Comparison of ENCODE assay signal across 1 cellular context in genomic region chr12:6341439-6342139, GRCh38.
A peak's percentile ranks its signal among the peaks of the same experiment; 100 is the strongest.
TF ChIP-seq lines count a peak whose summit lies in the region.

TNFRSF1A (minus strand) TSS chr12:6342076; CDS start chr12:6341814, 262 bp downstream.

TF ChIP-seq in HEK293, 187 proteins besides CTCF, POLR2A, EP300 and RAD21 (continued from another document and continues in another):
- peak; percentile 42; the same call in 1 of the 2 replicates for TF ChIP-seq ZBTB10 (tag by site-specific recombination; IDR thresholded peaks at IDR 0.05)
- no peak for TF ChIP-seq ZNF169 (tag by site-specific recombination; IDR thresholded peaks at IDR 0.05)
- TF ChIP-seq ZFP37 (tag by site-specific recombination; IDR thresholded peaks at IDR 0.05), result no peak
- TF ChIP-seq ZNF692 (tag by site-specific recombination; IDR thresholded peaks at IDR 0.05), result peak; percentile 26; the same call in 1 of the 2 replicates
- TF ChIP-seq ZNF362 (tag by site-specific recombination; IDR thresholded peaks at IDR 0.05), result no peak
- no peak for TF ChIP-seq ELK4 (IDR thresholded peaks at IDR 0.05; ENCODE audit: borderline replicate concordance, low read depth, low read length)
- TF ChIP-seq ZSCAN5A (tag by site-specific recombination; IDR thresholded peaks at IDR 0.05), result peak; percentile 53; the same call in 1 of the 2 replicates
- TF ChIP-seq PATZ1 (tag by site-specific recombination; IDR thresholded peaks at IDR 0.05), result peak; percentile 68
- TF ChIP-seq ZNF175 (tag by site-specific recombination; IDR thresholded peaks at IDR 0.05), result no peak
- TF ChIP-seq GLI4 (tag by site-specific recombination; IDR thresholded peaks at IDR 0.05), result peak; percentile 29; the same call in 1 of the 2 replicates
- TF ChIP-seq ZNF404 (tag by site-specific recombination; IDR thresholded peaks at IDR 0.05), result no peak
- TF ChIP-seq ZBTB17 (tag by site-specific recombination; IDR thresholded peaks at IDR 0.05), result no peak
- no peak for TF ChIP-seq ZNF280C (tag by site-specific recombination; IDR thresholded peaks at IDR 0.05)
- peak; percentile 90 for TF ChIP-seq ZNF366 (tag by site-specific recombination; conservative IDR thresholded peaks at IDR 0.05)
- TF ChIP-seq INSM2 (tag by site-specific recombination; IDR thresholded peaks at IDR 0.05), result no peak
- TF ChIP-seq ZNF624 (tag by site-specific recombination; IDR thresholded peaks at IDR 0.05), result no peak
- no peak for TF ChIP-seq PRDM10 (tag by site-specific recombination; IDR thresholded peaks at IDR 0.05)
- TF ChIP-seq KLF17 (tag by site-specific recombination; IDR thresholded peaks at IDR 0.05), result peak; percentile 84
- TF ChIP-seq ZNF354C (tag by site-specific recombination; IDR thresholded peaks at IDR 0.05; ENCODE audit: borderline replicate concordance, low read depth), result no peak
- TF ChIP-seq ZNF16 (tag by site-specific recombination; IDR thresholded peaks at IDR 0.05; ENCODE audit: low read depth), result no peak
- no peak for TF ChIP-seq ZNF146 (tag by site-specific recombination; IDR thresholded peaks at IDR 0.05)
- no peak for TF ChIP-seq AEBP2 (tag by site-specific recombination; IDR thresholded peaks at IDR 0.05; ENCODE audit: borderline replicate concordance)
- TF ChIP-seq ZSCAN23 (tag by site-specific recombination; IDR thresholded peaks at IDR 0.05), result no peak
- TF ChIP-seq ZXDB (tag by site-specific recombination; IDR thresholded peaks at IDR 0.05), result peak; percentile 58
- TF ChIP-seq HOXA7 (CRISPR knock-in tag; IDR thresholded peaks at IDR 0.05; ENCODE audit: borderline replicate concordance), result no peak
- TF ChIP-seq ZNF623 (tag by site-specific recombination; IDR thresholded peaks at IDR 0.05), result no peak
- no peak; the same call in 1 of the 2 replicates for TF ChIP-seq ZNF660 (tag by site-specific recombination; IDR thresholded peaks at IDR 0.05)
- TF ChIP-seq HOXC10 (CRISPR knock-in tag; IDR thresholded peaks at IDR 0.05), result no peak
- TF ChIP-seq SP2 (tag by site-specific recombination; IDR thresholded peaks at IDR 0.05), result peak; percentile 80
- no peak for TF ChIP-seq TCF7L2 (IDR thresholded peaks at IDR 0.05; ENCODE audit: borderline replicate concordance, low read depth, low read length)
- peak; percentile 72 for TF ChIP-seq KLF16 (tag by site-specific recombination; IDR thresholded peaks at IDR 0.05)
- TF ChIP-seq ZNF501 (tag by site-specific recombination; IDR thresholded peaks at IDR 0.05), result peak; percentile 72
- TF ChIP-seq ZNF266 (tag by site-specific recombination; IDR thresholded peaks at IDR 0.05; ENCODE audit: low read depth), result no peak
